ENCODE assay signal across 2 cellular contexts in the genomic region with DNA sequence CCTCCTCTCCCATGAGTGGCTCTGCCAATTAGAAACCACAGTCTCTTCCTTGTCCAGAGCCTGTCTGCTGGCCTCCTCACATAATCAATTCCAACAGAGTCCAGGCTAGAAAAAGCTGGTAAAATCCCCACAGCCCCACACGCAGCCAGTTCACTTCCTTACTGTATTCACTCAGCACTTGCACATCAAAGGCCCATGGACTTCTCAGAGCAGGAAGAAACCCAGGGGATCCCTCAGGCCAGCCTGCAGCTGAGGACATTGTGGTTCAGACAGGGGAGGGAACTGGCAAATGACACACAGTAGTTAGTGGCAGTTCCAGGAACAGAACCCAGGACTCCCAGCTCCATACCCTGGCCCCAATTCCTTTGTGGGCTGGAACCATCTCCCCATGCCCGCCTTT.
TF ChIP-seq lines count a peak whose summit lies in the region.

No MANE protein-coding gene starts in this region.

TF ChIP-seq in liver, 16 proteins besides CTCF, POLR2A, EP300 and RAD21 (continued from another document):
- TF ChIP-seq, protein P1, sequence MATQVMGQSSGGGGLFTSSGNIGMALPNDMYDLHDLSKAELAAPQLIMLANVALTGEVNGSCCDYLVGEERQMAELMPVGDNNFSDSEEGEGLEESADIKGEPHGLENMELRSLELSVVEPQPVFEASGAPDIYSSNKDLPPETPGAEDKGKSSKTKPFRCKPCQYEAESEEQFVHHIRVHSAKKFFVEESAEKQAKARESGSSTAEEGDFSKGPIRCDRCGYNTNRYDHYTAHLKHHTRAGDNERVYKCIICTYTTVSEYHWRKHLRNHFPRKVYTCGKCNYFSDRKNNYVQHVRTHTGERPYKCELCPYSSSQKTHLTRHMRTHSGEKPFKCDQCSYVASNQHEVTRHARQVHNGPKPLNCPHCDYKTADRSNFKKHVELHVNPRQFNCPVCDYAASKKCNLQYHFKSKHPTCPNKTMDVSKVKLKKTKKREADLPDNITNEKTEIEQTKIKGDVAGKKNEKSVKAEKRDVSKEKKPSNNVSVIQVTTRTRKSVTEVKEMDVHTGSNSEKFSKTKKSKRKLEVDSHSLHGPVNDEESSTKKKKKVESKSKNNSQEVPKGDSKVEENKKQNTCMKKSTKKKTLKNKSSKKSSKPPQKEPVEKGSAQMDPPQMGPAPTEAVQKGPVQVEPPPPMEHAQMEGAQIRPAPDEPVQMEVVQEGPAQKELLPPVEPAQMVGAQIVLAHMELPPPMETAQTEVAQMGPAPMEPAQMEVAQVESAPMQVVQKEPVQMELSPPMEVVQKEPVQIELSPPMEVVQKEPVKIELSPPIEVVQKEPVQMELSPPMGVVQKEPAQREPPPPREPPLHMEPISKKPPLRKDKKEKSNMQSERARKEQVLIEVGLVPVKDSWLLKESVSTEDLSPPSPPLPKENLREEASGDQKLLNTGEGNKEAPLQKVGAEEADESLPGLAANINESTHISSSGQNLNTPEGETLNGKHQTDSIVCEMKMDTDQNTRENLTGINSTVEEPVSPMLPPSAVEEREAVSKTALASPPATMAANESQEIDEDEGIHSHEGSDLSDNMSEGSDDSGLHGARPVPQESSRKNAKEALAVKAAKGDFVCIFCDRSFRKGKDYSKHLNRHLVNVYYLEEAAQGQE (IDR thresholded peaks at IDR 0.05) = peak; percentile 89

TF ChIP-seq in HepG2, 621 proteins besides CTCF, POLR2A, EP300 and RAD21 (continued from another document):
- TF ChIP-seq ZNF318 (CRISPR knock-in tag; IDR thresholded peaks at IDR 0.05) (no peak), NR2F2 (IDR thresholded peaks at IDR 0.05; ENCODE audit: borderline replicate concordance, low read depth) (no peak), GFI1 (CRISPR knock-in tag; IDR thresholded peaks at IDR 0.05; ENCODE audit: borderline replicate concordance) (no peak), MIER3 (CRISPR knock-in tag; IDR thresholded peaks at IDR 0.05; ENCODE audit: borderline replicate concordance) (no peak), ZNF484 (CRISPR knock-in tag; IDR thresholded peaks at IDR 0.05; ENCODE audit: borderline replicate concordance, low read depth) (no peak), LBX2 (CRISPR knock-in tag; IDR thresholded peaks at IDR 0.05; ENCODE audit: borderline replicate concordance) (no peak), ZNF20 (CRISPR knock-in tag; IDR thresholded peaks at IDR 0.05) (no peak), HOXD1 (CRISPR knock-in tag; IDR thresholded peaks at IDR 0.05) (no peak), GATA4 (IDR thresholded peaks at IDR 0.05; ENCODE audit: borderline replicate concordance, low read depth) (no peak)
